1 cellular context compared by ENCODE assay signal in the genomic region with DNA sequence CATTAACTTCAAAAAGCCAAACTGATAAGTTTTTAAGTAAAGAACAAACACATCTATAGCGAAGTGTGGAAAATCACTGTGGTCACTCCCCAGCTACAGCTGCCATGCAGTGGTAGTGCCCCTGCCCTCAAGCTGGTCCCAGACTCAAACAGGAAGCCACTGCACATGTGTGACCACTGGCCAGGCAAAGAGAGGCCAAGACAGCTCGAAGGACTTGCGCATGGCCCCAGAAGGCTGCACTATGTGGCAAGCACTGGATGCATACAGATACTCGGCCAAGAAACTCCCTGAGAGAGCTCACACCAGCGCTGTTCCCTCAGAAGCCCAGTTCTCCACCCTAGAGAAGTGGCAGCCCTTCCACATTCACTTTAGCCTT.
TF ChIP-seq lines count a peak whose summit lies in the region.

No MANE protein-coding gene starts in this region.

TF ChIP-seq in H1, 55 proteins besides CTCF, POLR2A, EP300 and RAD21:
- TF ChIP-seq SIX5 (IDR thresholded peaks at IDR 0.05; ENCODE audit: low read depth, low read length) (no peak), FOSL1 (IDR thresholded peaks at IDR 0.05; ENCODE audit: insufficient read depth, low read depth, low read length) (no peak), SP2 (IDR thresholded peaks at IDR 0.05; ENCODE audit: low read length) (no peak), ATF3 (IDR thresholded peaks at IDR 0.05; ENCODE audit: insufficient read depth, low read depth, low read length) (no peak), POU5F1 (IDR thresholded peaks at IDR 0.05; ENCODE audit: low read depth, low read length) (no peak)
